ENCODE assay signal across 11 cellular contexts in genomic region chr5:126508251-126508961, GRCh38.
DNase-seq lines count a peak whose midpoint lies in the region; ATAC-seq and TF ChIP-seq lines count a peak whose summit lies in the region.
"Had no signal": no experiment of that assay in that cellular context is flagged by ENCODE, and none has a peak within 500 bp of the region (broad histone marks: within the 10 kb centered on the region; RNA-seq: fewer than 3 reads in every experiment).

No MANE protein-coding gene starts in this region.

- H3K4me3 ChIP-seq in left lung (no peak overlapping the region), upper lobe of right lung (peak overlapping the region; percentile 9)

- H3K27me3 ChIP-seq in left lung = no peaks in the 10 kb centered on the region
- no peaks in the 10 kb centered on the region for H3K27me3 ChIP-seq in upper lobe of right lung

- H3K4me3 Mint-ChIP-seq in activated naive CD4-positive, alpha-beta T cell treated with anti-CD3 and anti-CD28 coated beads, Interleukin-2, amount 50 U/mL, for 24 hours = peak overlapping the region; percentile 83
- H3K4me3 Mint-ChIP-seq in activated naive CD8-positive, alpha-beta T cell treated with anti-CD3 and anti-CD28 coated beads, Interleukin-2, amount 10 ng/mL, durations not matched to agents 7 days and 5 days = peak overlapping the region; percentile 60

- H3K27me3 Mint-ChIP-seq in activated naive CD4-positive, alpha-beta T cell treated with anti-CD3 and anti-CD28 coated beads, Interleukin-2, amount 50 U/mL, for 24 hours = no peaks in the 10 kb centered on the region
- H3K27me3 Mint-ChIP-seq in activated naive CD8-positive, alpha-beta T cell treated with anti-CD3 and anti-CD28 coated beads, Interleukin-2, amount 10 ng/mL, durations not matched to agents 7 days and 5 days = peaks cover 2% of the 10 kb centered on the region

- DNase-seq in activated naive CD4-positive, alpha-beta T cell (lab: John Stamatoyannopoulos, UW) = no peak
- no peak for DNase-seq in activated naive CD8-positive, alpha-beta T cell treated with anti-CD3 and anti-CD28 coated beads, Interleukin-2, amount 10 ng/mL, durations not matched to agents 7 days and 5 days
- DNase-seq in left lung = no peak
- no peak for DNase-seq in upper lobe of right lung
- DNase-seq in DMS79 (lab: John Stamatoyannopoulos, UW) = no peak
- no peak for DNase-seq in NAMALWA (ENCODE audit: low spot score)
- DNase-seq: activated CD4-positive, CD25-positive, alpha-beta regulatory T cell treated with anti-CD3 and anti-CD28 coated beads, Interleukin-2, amount 50 U/mL, for 72 hours; effector CD4-positive, alpha-beta T cell had no signal

- H3K27ac ChIP-seq in left lung (peak overlapping the region; percentile 41 to 49), upper lobe of right lung (peak overlapping the region; percentile 77)

- ATAC-seq in activated naive CD8-positive, alpha-beta T cell treated with anti-CD3 and anti-CD28 coated beads, Interleukin-2, amount 10 ng/mL, durations not matched to agents 7 days and 5 days (ENCODE audit: low read depth) = peak; percentile 45
- ATAC-seq in left lung = no peak
- ATAC-seq in upper lobe of right lung = no peak
- ATAC-seq in HG03442 (IDR thresholded peaks at IDR 0.05; ENCODE audit: unreplicated experiment) = no peak

- intact Hi-C loops in left lung (cut with DNase I) = no loop called here
- intact Hi-C loops in upper lobe of right lung (cut with DNase I) = no loop called here

- POLR2A ChIA-PET in activated naive CD8-positive, alpha-beta T cell treated with anti-CD3 and anti-CD28 coated beads, Interleukin-2, amount 10 ng/mL, durations not matched to agents 7 days and 5 days (lab: Charles Lee) = no interaction called here

- H3K9me3 ChIP-seq in left lung (no peaks in the 10 kb centered on the region), upper lobe of right lung (no peaks in the 10 kb centered on the region)

- H3K9me3 Mint-ChIP-seq in activated naive CD4-positive, alpha-beta T cell treated with anti-CD3 and anti-CD28 coated beads, Interleukin-2, amount 50 U/mL, for 24 hours = no peaks in the 10 kb centered on the region
- peaks cover 6% of the 10 kb centered on the region for H3K9me3 Mint-ChIP-seq in activated naive CD8-positive, alpha-beta T cell treated with anti-CD3 and anti-CD28 coated beads, Interleukin-2, amount 10 ng/mL, durations not matched to agents 7 days and 5 days
- H3K9me3 Mint-ChIP-seq: IgD-negative memory B cell had no signal

- TF ChIP-seq CTCF in left lung (IDR thresholded peaks at IDR 0.05) (no peak), upper lobe of right lung (IDR thresholded peaks at IDR 0.05) (no peak)

- H3K4me1 Mint-ChIP-seq in activated naive CD4-positive, alpha-beta T cell treated with anti-CD3 and anti-CD28 coated beads, Interleukin-2, amount 50 U/mL, for 24 hours = peaks cover 67% of the 10 kb centered on the region
- H3K4me1 Mint-ChIP-seq in activated naive CD8-positive, alpha-beta T cell treated with anti-CD3 and anti-CD28 coated beads, Interleukin-2, amount 10 ng/mL, durations not matched to agents 7 days and 5 days = peaks cover 17% of the 10 kb centered on the region

- peak overlapping the region; percentile 92 for H3K27ac Mint-ChIP-seq in activated naive CD4-positive, alpha-beta T cell treated with anti-CD3 and anti-CD28 coated beads, Interleukin-2, amount 50 U/mL, for 24 hours
- H3K27ac Mint-ChIP-seq in activated naive CD8-positive, alpha-beta T cell treated with anti-CD3 and anti-CD28 coated beads, Interleukin-2, amount 10 ng/mL, durations not matched to agents 7 days and 5 days = peak overlapping the region; percentile 74

- peaks cover 8 to 13% of the 10 kb centered on the region in 2 donors for H3K4me1 ChIP-seq in left lung
- peaks cover 17% of the 10 kb centered on the region for H3K4me1 ChIP-seq in upper lobe of right lung

- no peaks in the 10 kb centered on the region for H3K36me3 Mint-ChIP-seq in activated naive CD4-positive, alpha-beta T cell treated with anti-CD3 and anti-CD28 coated beads, Interleukin-2, amount 50 U/mL, for 24 hours
- H3K36me3 Mint-ChIP-seq in activated naive CD8-positive, alpha-beta T cell treated with anti-CD3 and anti-CD28 coated beads, Interleukin-2, amount 10 ng/mL, durations not matched to agents 7 days and 5 days = peaks cover 2% of the 10 kb centered on the region
- H3K36me3 Mint-ChIP-seq: IgD-negative memory B cell had no signal

- H3K36me3 ChIP-seq in left lung (no peaks in the 10 kb centered on the region), upper lobe of right lung (no peaks in the 10 kb centered on the region)
